8 cellular contexts compared by ENCODE assay signal in the genomic region with DNA sequence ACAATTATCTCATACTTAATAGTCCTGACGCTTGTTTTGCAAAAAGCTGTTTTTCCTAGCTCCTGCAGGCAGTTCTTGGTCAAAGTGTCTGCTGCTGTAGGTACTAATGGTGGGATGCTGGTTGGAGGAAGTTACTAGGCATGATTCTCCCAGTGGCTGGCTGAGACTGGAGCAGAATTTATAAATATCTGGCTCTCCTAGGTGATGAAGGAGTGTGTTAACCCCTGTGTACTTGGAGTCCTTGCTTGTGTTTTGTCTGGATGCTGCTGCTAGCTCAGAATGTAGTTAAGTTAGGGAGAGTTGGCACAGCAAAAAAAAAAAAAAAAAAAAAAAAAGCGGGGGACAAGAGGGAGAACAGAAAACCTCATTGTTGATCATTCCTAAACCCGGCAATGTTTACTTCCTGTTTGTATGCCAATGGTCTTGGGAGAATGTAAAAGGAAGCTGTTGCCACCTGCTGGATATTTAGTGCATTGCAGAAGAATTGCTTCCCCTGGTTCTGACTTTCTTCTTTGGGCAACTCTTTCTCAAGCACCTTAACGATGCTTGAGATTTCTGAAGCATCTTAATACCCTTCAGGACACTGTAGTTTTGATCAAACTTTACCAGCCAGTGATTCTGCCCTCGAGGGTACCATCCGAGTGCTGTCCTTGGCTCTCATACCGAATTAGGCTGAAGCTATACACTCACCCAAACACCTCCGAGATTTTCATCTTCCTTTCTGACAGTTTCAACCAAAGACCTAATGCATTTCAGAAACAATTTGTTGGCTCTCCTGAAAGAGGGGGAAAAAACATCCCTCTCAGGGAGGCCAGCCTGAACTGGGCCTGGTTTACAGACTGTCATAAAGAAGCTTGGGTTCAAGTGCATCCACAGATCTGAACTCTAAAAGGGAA.
DNase-seq lines count a peak whose midpoint lies in the region; ATAC-seq and TF ChIP-seq lines count a peak whose summit lies in the region.

No MANE protein-coding gene starts in this region.

- H3K27ac Mint-ChIP-seq in activated T-helper 17 cell treated with anti-CD3 and anti-CD28 coated beads, Interleukin-2, amount 50 U/mL, for 72 hours: no peak overlapping the region

- peaks cover 15% of the 10 kb centered on the region for H3K27me3 Mint-ChIP-seq in activated T-helper 17 cell treated with anti-CD3 and anti-CD28 coated beads, Interleukin-2, amount 50 U/mL, for 72 hours

- H3K4me1 Mint-ChIP-seq in activated T-helper 17 cell treated with anti-CD3 and anti-CD28 coated beads, Interleukin-2, amount 50 U/mL, for 72 hours: no peaks in the 10 kb centered on the region

- ATAC-seq in GM19463 (IDR thresholded peaks at IDR 0.05; ENCODE audit: unreplicated experiment) (peak; percentile 87), HG03460 (IDR thresholded peaks at IDR 0.05; ENCODE audit: unreplicated experiment) (peak; percentile 93), omental fat pad (ENCODE audit: low FRiP score) (peak; percentile 66)
- peak; percentile 66 for ATAC-seq in activated T-helper 17 cell treated with anti-CD3 and anti-CD28 coated beads, Interleukin-2, amount 50 U/mL, for 72 hours (replicated peaks)

- in situ Hi-C loops in G401 (cut with HindIII; ENCODE audit: low sequenced_read_pairs): no loop called here

- no peaks in the 10 kb centered on the region for H3K9me3 Mint-ChIP-seq in activated T-helper 17 cell treated with anti-CD3 and anti-CD28 coated beads, Interleukin-2, amount 50 U/mL, for 72 hours

- peak; percentile 88 for DNase-seq in G401 (ENCODE audit: low spot score)
- DNase-seq in NCI-H69 (lab: John Stamatoyannopoulos, UW): peak; percentile 82
- DNase-seq in germinal center (ENCODE audit: low spot score): peak; percentile 72
- no peak for DNase-seq in omental fat pad (ENCODE audit: low spot score)
- no peak for DNase-seq in NCI-H1436 treated with DMSO at 0.1 percent for 48 hours (lab: John Stamatoyannopoulos, UW)

- TF ChIP-seq CTCF in omental fat pad (IDR thresholded peaks at IDR 0.05): peak in 2 of 3 donors; percentile 20 to 84

- H3K36me3 Mint-ChIP-seq in activated T-helper 17 cell treated with anti-CD3 and anti-CD28 coated beads, Interleukin-2, amount 50 U/mL, for 72 hours (ENCODE audit: low read depth): no peaks in the 10 kb centered on the region

- peak overlapping the region; percentile 5 for H3K4me3 Mint-ChIP-seq in activated T-helper 17 cell treated with anti-CD3 and anti-CD28 coated beads, Interleukin-2, amount 50 U/mL, for 72 hours

Comparison
In these comparisons a context has a peak if more than half of its experiments do, and no peak if none do; other contexts are left out.
1. DNase-seq: peak in G401 (single experiment), NCI-H69 (single experiment) and germinal center (single experiment); none in omental fat pad (single experiment) and NCI-H1436 treated with DMSO at 0.1 percent for 48 hours (single experiment).
2. Peak in every context shown above with its lines, with median percentiles within 50 percentile points of each other: ATAC-seq.